ENCODE assay signal across 26 cellular contexts in the genomic region with DNA sequence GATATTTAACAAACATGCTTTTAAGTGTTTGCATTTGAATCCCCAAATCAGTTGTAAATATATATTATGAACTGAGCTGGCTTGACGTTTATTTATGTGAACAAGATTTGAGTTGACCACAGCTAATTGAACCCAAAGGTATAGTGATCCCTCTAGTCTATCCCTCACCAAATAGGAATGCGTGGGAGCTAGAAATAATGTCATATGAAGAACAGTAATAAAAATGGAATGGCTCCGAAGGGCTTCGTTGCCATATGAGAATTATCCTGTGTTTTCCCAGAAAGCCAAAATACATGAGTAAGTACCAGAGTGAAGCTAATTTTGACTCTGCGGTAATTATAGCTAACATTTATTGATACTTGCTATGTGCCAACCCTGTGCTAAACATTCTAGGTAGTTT.
DNase-seq lines count a peak whose midpoint lies in the region; ATAC-seq, FAIRE-seq and TF ChIP-seq lines count a peak whose summit lies in the region.
"Had no signal": no experiment of that assay in that cellular context is flagged by ENCODE, and none has a peak within 500 bp of the region (broad histone marks: within the 10 kb centered on the region; RNA-seq: fewer than 3 reads in every experiment).

No MANE protein-coding gene starts in this region.

- H3K4me3 Mint-ChIP-seq in astrocyte (ENCODE audit: unreplicated experiment) = no peak overlapping the region
- H3K4me3 Mint-ChIP-seq: activated naive CD8-positive, alpha-beta T cell treated with anti-CD3 and anti-CD28 coated beads, Interleukin-2, amount 10 ng/mL, durations not matched to agents 7 days and 5 days; CD4-positive, alpha-beta T cell; H9; neural crest cell; stimulated activated naive B cell treated with anti-CD40 and anti-IgM and Interleukin-4, amounts not matched to agents 10 μg/mL and 1 μg/mL and 100 μg/mL, for 72 hours had no signal

- H3K4me3 ChIP-seq in astrocyte (ENCODE audit: insufficient read depth, low read depth, low read length) = no peak overlapping the region
- H3K4me3 ChIP-seq: heart left ventricle, right atrium auricular region, suprapubic skin, upper lobe of right lung had no signal

- H3K27ac ChIP-seq in astrocyte (ENCODE audit: low read depth, low read length) = peak overlapping the region; percentile 72
- H3K27ac ChIP-seq: 22Rv1, brain microvascular endothelial cell, heart left ventricle, KMS-11, parathyroid adenoma, right atrium auricular region, suprapubic skin, upper lobe of right lung had no signal

- TF ChIP-seq CTCF in astrocyte (IDR thresholded peaks at IDR 0.05; ENCODE audit: insufficient read depth, low read depth, low read length) = no peak

- no peaks in the 10 kb centered on the region for H3K27me3 ChIP-seq in astrocyte (ENCODE audit: insufficient read depth, low read length)
- H3K27me3 ChIP-seq: brain microvascular endothelial cell, heart left ventricle, right atrium auricular region, suprapubic skin, upper lobe of right lung had no signal

- no peaks in the 10 kb centered on the region for H4K20me1 ChIP-seq in astrocyte (ENCODE audit: insufficient read depth, low read length)

- ATAC-seq in HG02870 (IDR thresholded peaks at IDR 0.05; ENCODE audit: unreplicated experiment) = no peak
- ATAC-seq: heart left ventricle; stimulated activated naive B cell treated with anti-CD40 and anti-IgM and Interleukin-4, amounts not matched to agents 10 μg/mL and 1 μg/mL and 100 μg/mL, for 72 hours; upper lobe of right lung had no signal

- H3K27ac Mint-ChIP-seq in astrocyte (ENCODE audit: unreplicated experiment) = no peak overlapping the region
- H3K27ac Mint-ChIP-seq: activated naive CD8-positive, alpha-beta T cell treated with anti-CD3 and anti-CD28 coated beads, Interleukin-2, amount 10 ng/mL, durations not matched to agents 7 days and 5 days; CD4-positive, alpha-beta T cell; H9; stimulated activated naive B cell treated with anti-CD40 and anti-IgM and Interleukin-4, amounts not matched to agents 10 μg/mL and 1 μg/mL and 100 μg/mL, for 72 hours had no signal

- no peaks in the 10 kb centered on the region for H3K79me2 ChIP-seq in astrocyte (ENCODE audit: insufficient read depth, low read length)
- H3K79me2 ChIP-seq: parathyroid adenoma had no signal

- H3K4me1 ChIP-seq in astrocyte (ENCODE audit: insufficient read depth, low read length) = peaks cover 6% of the 10 kb centered on the region
- H3K4me1 ChIP-seq: heart left ventricle, parathyroid adenoma, right atrium auricular region, suprapubic skin, upper lobe of right lung had no signal

- peak; percentile 29 for FAIRE-seq in astrocyte (lab: Jason Lieb, UNC)

- H3K36me3 Mint-ChIP-seq in astrocyte (ENCODE audit: low read depth, unreplicated experiment) = no peaks in the 10 kb centered on the region
- H3K36me3 Mint-ChIP-seq: activated naive CD8-positive, alpha-beta T cell treated with anti-CD3 and anti-CD28 coated beads, Interleukin-2, amount 10 ng/mL, durations not matched to agents 7 days and 5 days; stimulated activated naive B cell treated with anti-CD40 and anti-IgM and Interleukin-4, amounts not matched to agents 10 μg/mL and 1 μg/mL and 100 μg/mL, for 72 hours had no signal

- peak overlapping the region; percentile 38 for H3K9ac ChIP-seq in astrocyte (ENCODE audit: low read length)
- H3K9ac ChIP-seq: KMS-11, parathyroid adenoma had no signal

- peaks cover 18% of the 10 kb centered on the region for H3K4me1 Mint-ChIP-seq in astrocyte (ENCODE audit: low read depth, unreplicated experiment)
- H3K4me1 Mint-ChIP-seq: activated naive CD8-positive, alpha-beta T cell treated with anti-CD3 and anti-CD28 coated beads, Interleukin-2, amount 10 ng/mL, durations not matched to agents 7 days and 5 days; stimulated activated naive B cell treated with anti-CD40 and anti-IgM and Interleukin-4, amounts not matched to agents 10 μg/mL and 1 μg/mL and 100 μg/mL, for 72 hours had no signal

- peaks cover 2% of the 10 kb centered on the region for H3K9me3 Mint-ChIP-seq in astrocyte (ENCODE audit: unreplicated experiment)
- H3K9me3 Mint-ChIP-seq: activated naive CD8-positive, alpha-beta T cell treated with anti-CD3 and anti-CD28 coated beads, Interleukin-2, amount 10 ng/mL, durations not matched to agents 7 days and 5 days; CD4-positive, alpha-beta T cell had no signal

- H3K9me3 ChIP-seq in astrocyte (ENCODE audit: insufficient read depth, low read depth, low read length) = no peaks in the 10 kb centered on the region
- H3K9me3 ChIP-seq: right atrium auricular region, upper lobe of right lung had no signal

- no peaks in the 10 kb centered on the region for H3K36me3 ChIP-seq in astrocyte (ENCODE audit: insufficient read depth, low read length)
- H3K36me3 ChIP-seq: brain microvascular endothelial cell, heart left ventricle, right atrium auricular region, suprapubic skin, upper lobe of right lung had no signal

- H3K4me2 ChIP-seq in astrocyte (ENCODE audit: low read length) = peak overlapping the region; percentile 12
- H3K4me2 ChIP-seq: KMS-11 had no signal

- no peak overlapping the region for H2AFZ ChIP-seq in astrocyte (ENCODE audit: low read depth, low read length)
- H2AFZ ChIP-seq: parathyroid adenoma had no signal

- DNase-seq in NCI-H510A treated with DMSO at 0.1 percent for 48 hours (lab: John Stamatoyannopoulos, UW) (peak; percentile 15), NCI-H510A (lab: John Stamatoyannopoulos, UW) (no peak), astrocyte (ENCODE audit: low read depth) (peak; percentile 88), kidney glomerular epithelial cell (lab: John Stamatoyannopoulos, UW) (peak; percentile 44), SIG-M5 treated with dmso at 0.1 percent for 504 hours (lab: John Stamatoyannopoulos, UW; ENCODE audit: unreplicated experiment) (no peak)
- DNase-seq in stimulated activated CD4-positive, alpha-beta T cell treated with anti-CD3 and anti-CD28 coated beads, Interleukin-4, amount 100 ng/mL, for 24 hours = no peak
- no peak for DNase-seq in activated CD4-positive, CD25-positive, alpha-beta regulatory T cell treated with anti-CD3 and anti-CD28 coated beads, Interleukin-2, amount 50 U/mL, for 72 hours
- DNase-seq: activated CD4-positive, alpha-beta T cell treated with anti-CD3 and anti-CD28 coated beads for 48 hours; activated gamma-delta T cell; activated naive CD8-positive, alpha-beta T cell treated with anti-CD3 and anti-CD28 coated beads, Interleukin-2, amount 10 ng/mL, durations not matched to agents 7 days and 5 days; activated T-cell treated with anti-CD3 and anti-CD28 coated beads, Interleukin-2, amount 50 U/mL, for 1 hour; brain microvascular endothelial cell; CD4-positive, alpha-beta T cell; effector CD4-positive, alpha-beta T cell; foreskin fibroblast; H9; heart left ventricle; stimulated activated naive B cell treated with anti-CD40 and anti-IgM and Interleukin-4, amounts not matched to agents 10 μg/mL and 1 μg/mL and 100 μg/mL, for 72 hours; upper lobe of right lung had no signal

- H3K27me3 Mint-ChIP-seq in astrocyte (ENCODE audit: low read depth, unreplicated experiment) = no peaks in the 10 kb centered on the region
- H3K27me3 Mint-ChIP-seq: activated naive CD8-positive, alpha-beta T cell treated with anti-CD3 and anti-CD28 coated beads, Interleukin-2, amount 10 ng/mL, durations not matched to agents 7 days and 5 days; CD4-positive, alpha-beta T cell; stimulated activated naive B cell treated with anti-CD40 and anti-IgM and Interleukin-4, amounts not matched to agents 10 μg/mL and 1 μg/mL and 100 μg/mL, for 72 hours had no signal

Comparison
In these comparisons a context has a peak if more than half of its experiments do, and no peak if none do; other contexts are left out.
1. DNase-seq: peak in NCI-H510A treated with DMSO at 0.1 percent for 48 hours (single experiment), astrocyte (single experiment) and kidney glomerular epithelial cell (single experiment); none in NCI-H510A (single experiment), stimulated activated CD4-positive, alpha-beta T cell treated with anti-CD3 and anti-CD28 coated beads, Interleukin-4, amount 100 ng/mL, for 24 hours (single experiment), SIG-M5 treated with dmso at 0.1 percent for 504 hours (single experiment) and activated CD4-positive, CD25-positive, alpha-beta regulatory T cell treated with anti-CD3 and anti-CD28 coated beads, Interleukin-2, amount 50 U/mL, for 72 hours (single experiment).